ENCODE assay signal across 14 cellular contexts in the genomic region with DNA sequence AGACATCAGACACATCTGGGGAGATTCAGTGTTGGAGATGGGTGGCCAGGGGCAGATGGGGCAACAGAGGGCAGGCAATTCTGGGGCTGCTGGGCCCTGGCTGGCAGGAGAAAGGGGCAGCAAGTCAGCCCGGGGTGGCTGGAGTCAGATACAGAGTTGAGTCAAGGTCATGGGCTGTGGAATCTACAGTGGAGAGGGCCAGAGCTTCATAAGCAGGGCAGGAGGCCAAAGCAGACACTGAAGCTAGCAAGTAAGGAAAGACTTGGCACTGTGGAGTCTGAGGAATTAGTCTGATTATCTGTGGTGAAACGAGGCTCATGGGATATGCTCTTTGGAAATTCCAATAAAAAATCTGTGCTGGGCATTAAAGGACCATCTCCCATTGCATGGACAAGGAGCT.
DNase-seq lines count a peak whose midpoint lies in the region; ATAC-seq and TF ChIP-seq lines count a peak whose summit lies in the region.
"Had no signal": no experiment of that assay in that cellular context is flagged by ENCODE, and none has a peak within 500 bp of the region (broad histone marks: within the 10 kb centered on the region; RNA-seq: fewer than 3 reads in every experiment).

No MANE protein-coding gene starts in this region.

- H3K36me3 Mint-ChIP-seq in activated T-helper 1 cell treated with anti-CD3 and anti-CD28 coated beads, Interleukin-12 subunit alpha, Interleukin-12 subunit beta, Interleukin-2, Interleukin-4 antibody, amounts not matched to agents 30 ng/mL and 10 ng/mL and 1 ng/mL, durations not matched to agents 14 hours and 24 hours and 36 hours (ENCODE audit: low read depth) = no peaks in the 10 kb centered on the region
- no peaks in the 10 kb centered on the region for H3K36me3 Mint-ChIP-seq in activated naive CD8-positive, alpha-beta T cell treated with anti-CD3 and anti-CD28 coated beads, Interleukin-2, amount 50 U/mL, for 24 hours (ENCODE audit: low read depth)
- H3K36me3 Mint-ChIP-seq: activated naive CD4-positive, alpha-beta T cell treated with anti-CD3 and anti-CD28 coated beads, Interleukin-2, amount 10 ng/mL, durations not matched to agents 7 days and 5 days; WTC11 had no signal

- no peaks in the 10 kb centered on the region for H3K9me3 ChIP-seq in body of pancreas
- H3K9me3 ChIP-seq: pancreas had no signal

- no peak overlapping the region for H3K4me3 ChIP-seq in body of pancreas
- H3K4me3 ChIP-seq: pancreas had no signal

- no peak overlapping the region for H3K27ac ChIP-seq in body of pancreas
- H3K27ac ChIP-seq: pancreas had no signal

- intact Hi-C loops in body of pancreas (cut with DNase I) = no loop called here
- intact Hi-C loops in left cardiac atrium (cut with DNase I) = no loop called here
- intact Hi-C loops in posterior vena cava (cut with DNase I) = no loop called here
- intact Hi-C loops in activated T-helper 1 cell treated with anti-CD3 and anti-CD28 coated beads, Interleukin-12 subunit alpha, Interleukin-12 subunit beta, Interleukin-2, Interleukin-4 antibody, amounts not matched to agents 30 ng/mL and 10 ng/mL and 1 ng/mL, durations not matched to agents 14 hours and 24 hours and 36 hours (cut with micrococcal nuclease) = no loop called here

- H3K27me3 Mint-ChIP-seq in activated T-helper 1 cell treated with anti-CD3 and anti-CD28 coated beads, Interleukin-12 subunit alpha, Interleukin-12 subunit beta, Interleukin-2, Interleukin-4 antibody, amounts not matched to agents 30 ng/mL and 10 ng/mL and 1 ng/mL, durations not matched to agents 14 hours and 24 hours and 36 hours (ENCODE audit: insufficient read depth) = peaks cover 8% of the 10 kb centered on the region
- peaks cover 7% of the 10 kb centered on the region for H3K27me3 Mint-ChIP-seq in activated naive CD8-positive, alpha-beta T cell treated with anti-CD3 and anti-CD28 coated beads, Interleukin-2, amount 50 U/mL, for 24 hours
- H3K27me3 Mint-ChIP-seq: activated naive CD4-positive, alpha-beta T cell treated with anti-CD3 and anti-CD28 coated beads, Interleukin-2, amount 10 ng/mL, durations not matched to agents 7 days and 5 days had no signal

- no peak overlapping the region for H3K27ac Mint-ChIP-seq in activated T-helper 1 cell treated with anti-CD3 and anti-CD28 coated beads, Interleukin-12 subunit alpha, Interleukin-12 subunit beta, Interleukin-2, Interleukin-4 antibody, amounts not matched to agents 30 ng/mL and 10 ng/mL and 1 ng/mL, durations not matched to agents 14 hours and 24 hours and 36 hours
- H3K27ac Mint-ChIP-seq in activated naive CD8-positive, alpha-beta T cell treated with anti-CD3 and anti-CD28 coated beads, Interleukin-2, amount 50 U/mL, for 24 hours = no peak overlapping the region
- H3K27ac Mint-ChIP-seq: activated naive CD4-positive, alpha-beta T cell treated with anti-CD3 and anti-CD28 coated beads, Interleukin-2, amount 10 ng/mL, durations not matched to agents 7 days and 5 days; CD4-positive, alpha-beta T cell; WTC11 had no signal

- H3K27me3 ChIP-seq in body of pancreas = no peaks in the 10 kb centered on the region
- H3K27me3 ChIP-seq: pancreas had no signal

- H3K4me1 ChIP-seq in body of pancreas = no peaks in the 10 kb centered on the region
- H3K4me1 ChIP-seq: pancreas had no signal

- no peaks in the 10 kb centered on the region for H3K4me1 Mint-ChIP-seq in activated T-helper 1 cell treated with anti-CD3 and anti-CD28 coated beads, Interleukin-12 subunit alpha, Interleukin-12 subunit beta, Interleukin-2, Interleukin-4 antibody, amounts not matched to agents 30 ng/mL and 10 ng/mL and 1 ng/mL, durations not matched to agents 14 hours and 24 hours and 36 hours (ENCODE audit: low read depth)
- peaks cover 13% of the 10 kb centered on the region for H3K4me1 Mint-ChIP-seq in activated naive CD8-positive, alpha-beta T cell treated with anti-CD3 and anti-CD28 coated beads, Interleukin-2, amount 50 U/mL, for 24 hours
- H3K4me1 Mint-ChIP-seq: activated naive CD4-positive, alpha-beta T cell treated with anti-CD3 and anti-CD28 coated beads, Interleukin-2, amount 10 ng/mL, durations not matched to agents 7 days and 5 days had no signal

- ATAC-seq in body of pancreas = no peak
- ATAC-seq in left cardiac atrium = peak; percentile 93 to 95
- no peak for ATAC-seq in GM18502 (IDR thresholded peaks at IDR 0.05; ENCODE audit: poor library complexity, unreplicated experiment)
- no peak for ATAC-seq in activated naive CD8-positive, alpha-beta T cell treated with anti-CD3 and anti-CD28 coated beads, Interleukin-2, amount 50 U/mL, for 24 hours
- ATAC-seq: WTC11 had no signal

- DNase-seq in body of pancreas (peak in 3 of 4 donors; percentile 18 to 33 (median 32)), left cardiac atrium (peak; percentile 47), posterior vena cava (ENCODE audit: low spot score) (peak; percentile 89), NCI-H345 (lab: John Stamatoyannopoulos, UW) (no peak)
- DNase-seq in activated T-helper 1 cell treated with anti-CD3 and anti-CD28 coated beads, Interleukin-12 subunit alpha, Interleukin-12 subunit beta, Interleukin-2, Interleukin-4 antibody, amounts not matched to agents 30 ng/mL and 10 ng/mL and 1 ng/mL, durations not matched to agents 14 hours and 24 hours and 36 hours (ENCODE audit: low spot score) = no peak
- DNase-seq in activated naive CD8-positive, alpha-beta T cell treated with anti-CD3 and anti-CD28 coated beads, Interleukin-2, amount 50 U/mL, for 24 hours = no peak
- DNase-seq: activated naive CD4-positive, alpha-beta T cell treated with anti-CD3 and anti-CD28 coated beads, Interleukin-2, amount 10 ng/mL, durations not matched to agents 7 days and 5 days; caudate nucleus; CD4-positive, alpha-beta T cell; mesendoderm; pancreas; SW 1271 had no signal

- TF ChIP-seq CTCF in body of pancreas (IDR thresholded peaks at IDR 0.05) = no peak

- H3K36me3 ChIP-seq in body of pancreas (replicated peaks in 1 of 2; ENCODE audit: insufficient read depth in 1 of 2, low read depth in 2 of 2) = no peaks in the 10 kb centered on the region
- H3K36me3 ChIP-seq: pancreas had no signal

- TF ChIP-seq POLR2A in body of pancreas (IDR thresholded peaks at IDR 0.05) = no peak

- WGBS in body of pancreas, 2 donors = 13 to 23% methylated on average over 2 of the region's 2 CpGs

- no peaks in the 10 kb centered on the region for H3K9me3 Mint-ChIP-seq in activated T-helper 1 cell treated with anti-CD3 and anti-CD28 coated beads, Interleukin-12 subunit alpha, Interleukin-12 subunit beta, Interleukin-2, Interleukin-4 antibody, amounts not matched to agents 30 ng/mL and 10 ng/mL and 1 ng/mL, durations not matched to agents 14 hours and 24 hours and 36 hours
- no peaks in the 10 kb centered on the region for H3K9me3 Mint-ChIP-seq in activated naive CD8-positive, alpha-beta T cell treated with anti-CD3 and anti-CD28 coated beads, Interleukin-2, amount 50 U/mL, for 24 hours
- H3K9me3 Mint-ChIP-seq: activated naive CD4-positive, alpha-beta T cell treated with anti-CD3 and anti-CD28 coated beads, Interleukin-2, amount 10 ng/mL, durations not matched to agents 7 days and 5 days; CD4-positive, alpha-beta T cell had no signal

- no peak overlapping the region for H3K4me3 Mint-ChIP-seq in activated T-helper 1 cell treated with anti-CD3 and anti-CD28 coated beads, Interleukin-12 subunit alpha, Interleukin-12 subunit beta, Interleukin-2, Interleukin-4 antibody, amounts not matched to agents 30 ng/mL and 10 ng/mL and 1 ng/mL, durations not matched to agents 14 hours and 24 hours and 36 hours
- H3K4me3 Mint-ChIP-seq in activated naive CD8-positive, alpha-beta T cell treated with anti-CD3 and anti-CD28 coated beads, Interleukin-2, amount 50 U/mL, for 24 hours = no peak overlapping the region
- H3K4me3 Mint-ChIP-seq: activated naive CD4-positive, alpha-beta T cell treated with anti-CD3 and anti-CD28 coated beads, Interleukin-2, amount 10 ng/mL, durations not matched to agents 7 days and 5 days; CD4-positive, alpha-beta T cell; WTC11 had no signal

Comparison
In these comparisons a context has a peak if more than half of its experiments do, and no peak if none do; other contexts are left out.
1. ATAC-seq: peak in left cardiac atrium (2 of 2); none in body of pancreas (single experiment), GM18502 (single experiment) and activated naive CD8-positive, alpha-beta T cell treated with anti-CD3 and anti-CD28 coated beads, Interleukin-2, amount 50 U/mL, for 24 hours (single experiment).
2. DNase-seq: peak in body of pancreas (3 of 4), left cardiac atrium (single experiment) and posterior vena cava (single experiment); none in activated T-helper 1 cell treated with anti-CD3 and anti-CD28 coated beads, Interleukin-12 subunit alpha, Interleukin-12 subunit beta, Interleukin-2, Interleukin-4 antibody, amounts not matched to agents 30 ng/mL and 10 ng/mL and 1 ng/mL, durations not matched to agents 14 hours and 24 hours and 36 hours (single experiment), activated naive CD8-positive, alpha-beta T cell treated with anti-CD3 and anti-CD28 coated beads, Interleukin-2, amount 50 U/mL, for 24 hours (single experiment) and NCI-H345 (single experiment).